Comparison of ENCODE assay signal across 14 cellular contexts in the genomic region with DNA sequence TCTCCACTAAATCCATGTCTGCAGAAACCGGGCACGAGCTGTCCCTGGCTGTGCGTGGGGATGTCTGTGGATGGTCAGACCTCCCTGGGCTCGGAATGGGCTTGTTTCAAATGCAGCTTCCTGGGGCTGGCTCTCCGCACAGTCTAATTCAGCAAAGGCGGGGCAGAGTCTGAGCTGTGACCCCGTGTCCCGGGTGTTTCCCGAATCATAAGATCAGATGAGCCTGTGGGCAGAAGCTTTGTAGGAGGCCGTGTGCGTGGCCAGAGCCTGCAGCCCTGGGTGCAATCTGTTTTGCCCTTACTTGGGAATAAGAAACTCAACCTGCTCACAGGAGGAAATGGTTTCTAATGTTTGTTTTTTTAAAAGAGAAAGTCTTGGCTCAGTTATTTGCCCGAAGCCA. TPM values are rescaled to one million over a fixed set of nuclear protein-coding genes. Genes with fewer than 3 reads are reported as not detected.
DNase-seq lines count a peak whose midpoint lies in the region; ATAC-seq and TF ChIP-seq lines count a peak whose summit lies in the region.
"Had no signal": no experiment of that assay in that cellular context is flagged by ENCODE, and none has a peak within 500 bp of the region (broad histone marks: within the 10 kb centered on the region; RNA-seq: fewer than 3 reads in every experiment).

No MANE protein-coding gene starts in this region.

- H3K4me1 ChIP-seq in GM23248 (ENCODE audit: insufficient read depth) (no peaks in the 10 kb centered on the region), right cardiac atrium (ENCODE audit: control insufficient read depth, insufficient read depth, low read length) (no peaks in the 10 kb centered on the region)

- CTCF ChIA-PET in CD4-positive, alpha-beta T cell (lab: Charles Lee): interaction anchor here (2.0 kb wide), 1 partner anchor 24 kb away, joined by 11 read pairs; no protein-coding TSS in a partner anchor

- H3F3A ChIP-seq in GM23248 (ENCODE audit: insufficient read depth): no peaks in the 10 kb centered on the region

- no peak overlapping the region for H3K4me2 ChIP-seq in GM23248 (ENCODE audit: unreplicated experiment)

- no peak overlapping the region for H3K9ac ChIP-seq in GM23248

- no peak overlapping the region for H3K27ac ChIP-seq in GM23248
- no peak overlapping the region for H3K27ac ChIP-seq in brain microvascular endothelial cell
- no peak overlapping the region for H3K27ac ChIP-seq in right cardiac atrium (ENCODE audit: low read length)
- H3K27ac ChIP-seq in CD4-positive, alpha-beta T cell (ENCODE audit: low read depth, low read length): no peak overlapping the region
- H3K27ac ChIP-seq: ovary had no signal

- no peaks in the 10 kb centered on the region for H3K9me3 ChIP-seq in GM23248 (ENCODE audit: low read depth)
- no peaks in the 10 kb centered on the region for H3K9me3 ChIP-seq in right cardiac atrium (ENCODE audit: control insufficient read depth, low read length)
- no peaks in the 10 kb centered on the region for H3K9me3 ChIP-seq in CD4-positive, alpha-beta T cell (ENCODE audit: control insufficient read depth, low read length)
- H3K9me3 ChIP-seq: ovary had no signal

- H3K4me3 Mint-ChIP-seq in CD4-positive, alpha-beta T cell: no peak overlapping the region
- H3K4me3 Mint-ChIP-seq: memory B cell had no signal

- intact Hi-C loops in right cardiac atrium (cut with DNase I) (no loop called here), posterior vena cava (cut with DNase I) (no loop called here)
- intact Hi-C loops in CD4-positive, alpha-beta T cell (cut with DNase I, micrococcal nuclease): no loop called here

- no peaks in the 10 kb centered on the region for H4K20me1 ChIP-seq in GM23248 (ENCODE audit: insufficient read depth)

- in situ Hi-C loops in GM23248 (cut with MboI): no loop called here
- in situ Hi-C loops in brain microvascular endothelial cell (cut with HindIII; ENCODE audit: low pct_ligation_motif_present, low sequenced_read_pairs): no loop called here

- H3K9me2 ChIP-seq in GM23248 (ENCODE audit: insufficient read depth): no peaks in the 10 kb centered on the region

- H3K36me3 Mint-ChIP-seq in CD4-positive, alpha-beta T cell (ENCODE audit: low read depth): no peaks in the 10 kb centered on the region
- H3K36me3 Mint-ChIP-seq: memory B cell had no signal

- peaks cover 3% of the 10 kb centered on the region for H3K4me1 Mint-ChIP-seq in CD4-positive, alpha-beta T cell (ENCODE audit: low read depth)

- POLR2A ChIA-PET in CD4-positive, alpha-beta T cell (lab: Charles Lee): no interaction called here

- no peaks in the 10 kb centered on the region for H3K27me3 ChIP-seq in GM23248 (replicated peaks; ENCODE audit: insufficient read depth)
- no peaks in the 10 kb centered on the region for H3K27me3 ChIP-seq in brain microvascular endothelial cell (replicated peaks)
- no peaks in the 10 kb centered on the region for H3K27me3 ChIP-seq in right cardiac atrium (ENCODE audit: control insufficient read depth, insufficient read depth)
- H3K27me3 ChIP-seq in CD4-positive, alpha-beta T cell (ENCODE audit: control insufficient read depth, insufficient read depth, low read length): no peaks in the 10 kb centered on the region
- H3K27me3 ChIP-seq: ovary had no signal

- 16 to 22% methylated on average over 12 of the region's 12 CpGs for WGBS in GM23248 (ENCODE audit: low coverage in 1 of 2, low lambda C conversion rate in 2 of 2, missing lambda C conversion rate in 2 of 2), 2 experiments
- 40% methylated on average over 12 of the region's 12 CpGs for WGBS in right cardiac atrium

- no peak overlapping the region for H3K4me3 ChIP-seq in GM23248
- no peak overlapping the region for H3K4me3 ChIP-seq in brain microvascular endothelial cell (ENCODE audit: low read depth, low read length)
- no peak overlapping the region for H3K4me3 ChIP-seq in right cardiac atrium (ENCODE audit: low read length)
- H3K4me3 ChIP-seq: ovary had no signal

- TF ChIP-seq POLR2A in GM18505 (IDR thresholded peaks at IDR 0.05; ENCODE audit: borderline replicate concordance, extremely low read depth, insufficient read depth, insufficient read length): no peak

- TF ChIP-seq CTCF in brain microvascular endothelial cell (IDR thresholded peaks at IDR 0.05; ENCODE audit: low read depth, low read length, missing control alignments): no peak
- TF ChIP-seq CTCF in CD4-positive, alpha-beta T cell (IDR thresholded peaks at IDR 0.05): no peak

- H3K79me2 ChIP-seq in GM23248 (ENCODE audit: insufficient read depth): no peaks in the 10 kb centered on the region

- H2AFZ ChIP-seq in GM23248: peak overlapping the region; percentile 22

- peak; percentile 45 to 76 for ATAC-seq in right cardiac atrium
- no peak for ATAC-seq in CD4-positive, alpha-beta T cell (ENCODE audit: poor library complexity)
- no peak for ATAC-seq in GM18505 (IDR thresholded peaks at IDR 0.05; ENCODE audit: unreplicated experiment)

- H3K36me3 ChIP-seq in GM23248 (ENCODE audit: low read depth) (no peaks in the 10 kb centered on the region), brain microvascular endothelial cell (replicated peaks) (no peaks in the 10 kb centered on the region)
- H3K36me3 ChIP-seq: ovary had no signal

- H3K27ac Mint-ChIP-seq in CD4-positive, alpha-beta T cell: no peak overlapping the region
- H3K27ac Mint-ChIP-seq: memory B cell had no signal

- peak; percentile 27 for DNase-seq in GM23248
- peak; percentile 36 for DNase-seq in brain microvascular endothelial cell
- DNase-seq in right cardiac atrium: peak in 2 of 3 donors; percentile 46 to 69
- peak; percentile 79 for DNase-seq in posterior vena cava (ENCODE audit: low spot score)
- DNase-seq in CD4-positive, alpha-beta T cell: no peak
- no peak for DNase-seq in globus pallidus (ENCODE audit: low spot score)
- no peak for DNase-seq in DMS153 treated with DMSO at 0.1 percent for 48 hours (lab: John Stamatoyannopoulos, UW; ENCODE audit: unreplicated experiment)
- DNase-seq: activated gamma-delta T cell treated with Interleukin-2 at 50 U/mL for 16 hours, hippocampal formation, NCI-H1092, trophoblast cell had no signal

- no peaks in the 10 kb centered on the region for H3K9me3 Mint-ChIP-seq in CD4-positive, alpha-beta T cell
- H3K9me3 Mint-ChIP-seq: memory B cell had no signal

- no peaks in the 10 kb centered on the region for H3K27me3 Mint-ChIP-seq in CD4-positive, alpha-beta T cell
- H3K27me3 Mint-ChIP-seq: memory B cell had no signal

RNA-seq across cellular contexts. Expression of gene GNA11, which starts 13.9 kb away (rescaled TPM):
- 69.9 and 99.3 TPM in 2 replicates for total RNA-seq in GM23248 (2014; rRNA removed; shearing (Covaris generic))
- 14.2 and 15.0 TPM in 2 replicates for polyA plus RNA-seq in GM23248 (2016; fragmentation: Nextera tagmentation; extraction: Ambion mirVana)
- total RNA-seq in right cardiac atrium: 10 to 100 TPM; 63.3 to 71.6 (median 69.7) TPM
- polyA plus RNA-seq in right cardiac atrium: 69.8 TPM
- total RNA-seq in posterior vena cava: 10 to 100 TPM; 71.9 to 76.5 TPM
- total RNA-seq in CD4-positive, alpha-beta T cell: 1 to 10 TPM; 2.6 to 3.4 TPM

RNA-seq across cellular contexts. Expression of gene TLE5, which starts 18.0 kb away (rescaled TPM):
- total RNA-seq in GM23248 (2014; rRNA removed; shearing (Covaris generic)): 254 and 337 TPM in 2 replicates
- polyA plus RNA-seq in GM23248 (2016; fragmentation: Nextera tagmentation; extraction: Ambion mirVana) (133 and 157 TPM in 2 replicates), right cardiac atrium (1,565 TPM)
- total RNA-seq in right cardiac atrium (1,000 to 10,000 TPM in 2 of 4 donors, 100 to 1,000 TPM in 2; 784 to 1,020 (median 971) TPM), posterior vena cava (100 to 1,000 TPM; 344 to 424 TPM)
- 100 to 1,000 TPM; 722 to 793 TPM for total RNA-seq in CD4-positive, alpha-beta T cell

RNA-seq across cellular contexts. Expression of gene TLE2, which starts 51.2 kb away (rescaled TPM):
- 4.3 and 10.1 TPM in 2 replicates for total RNA-seq in GM23248 (2014; rRNA removed; shearing (Covaris generic))
- 2.9 and 3.6 TPM in 2 replicates for polyA plus RNA-seq in GM23248 (2016; fragmentation: Nextera tagmentation; extraction: Ambion mirVana)
- 100 to 1,000 TPM in 1 of 4 donors, 10 to 100 TPM in 3; 78.4 to 102 (median 88.1) TPM for total RNA-seq in right cardiac atrium
- 68.6 TPM for polyA plus RNA-seq in right cardiac atrium
- 10 to 100 TPM; 39.4 to 61.4 TPM for total RNA-seq in posterior vena cava
- total RNA-seq in CD4-positive, alpha-beta T cell: 10 to 100 TPM; 23.9 to 25.0 TPM

RNA-seq across cellular contexts. Expression of gene GNA15, which starts 55.6 kb away (rescaled TPM):
- total RNA-seq in GM23248 (2014; rRNA removed; shearing (Covaris generic)): not detected in 2 replicates
- polyA plus RNA-seq in GM23248 (2016; fragmentation: Nextera tagmentation; extraction: Ambion mirVana): not detected in 2 replicates
- total RNA-seq in right cardiac atrium: 1 to 10 TPM; 1.8 to 2.5 (median 2.1) TPM
- polyA plus RNA-seq in right cardiac atrium: 1.00 TPM
- total RNA-seq in posterior vena cava: 1 to 10 TPM; 7.0 to 9.9 TPM
- 10 to 100 TPM; 12.1 to 14.9 TPM for total RNA-seq in CD4-positive, alpha-beta T cell

Comparison
In these comparisons a context has a peak if more than half of its experiments do, and no peak if none do; other contexts are left out.
1. DNase-seq: peak in GM23248 (single experiment), brain microvascular endothelial cell (single experiment), right cardiac atrium (2 of 3) and posterior vena cava (single experiment); none in CD4-positive, alpha-beta T cell (0 of 10), globus pallidus (single experiment) and DMS153 treated with DMSO at 0.1 percent for 48 hours (single experiment).
2. ATAC-seq: peak in right cardiac atrium (2 of 2); none in CD4-positive, alpha-beta T cell (single experiment) and GM18505 (single experiment).
3. RNA of gene GNA11, which starts 13.9 kb away (total RNA-seq): 69.9 to 99.3 TPM in GM23248, 71.9 to 76.5 TPM in posterior vena cava and 63.3 to 71.6 TPM in right cardiac atrium; 2.6 to 3.4 TPM in CD4-positive, alpha-beta T cell; every median in the first group is over 10 times any median in the second.